13 cellular contexts compared by ENCODE assay signal in the genomic region with DNA sequence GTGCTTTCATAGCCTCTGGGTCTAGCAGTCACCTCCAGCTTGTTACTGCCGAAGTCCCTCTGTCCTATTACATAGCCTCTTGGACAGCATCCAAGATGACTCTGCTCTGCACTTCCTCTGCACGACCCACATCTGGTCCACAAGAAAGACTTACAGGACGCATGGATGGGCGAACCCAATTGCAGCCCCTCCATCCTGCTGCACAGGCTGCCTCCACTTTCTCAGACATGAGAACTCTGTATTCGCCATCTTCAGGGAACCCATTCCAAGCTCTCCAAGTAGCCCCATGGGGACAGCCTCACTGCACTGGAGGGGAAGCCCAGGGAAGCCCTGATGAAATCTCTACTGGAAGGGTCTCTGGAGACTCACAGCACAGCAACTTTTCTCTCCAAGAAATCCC.
A peak's percentile ranks its signal among the peaks of the same experiment; 100 is the strongest.
DNase-seq lines count a peak whose midpoint lies in the region; ATAC-seq, FAIRE-seq and TF ChIP-seq lines count a peak whose summit lies in the region.
"Had no signal": no experiment of that assay in that cellular context is flagged by ENCODE, and none has a peak within 500 bp of the region (broad histone marks: within the 10 kb centered on the region; RNA-seq: fewer than 3 reads in every experiment).

No MANE protein-coding gene starts in this region.

- POLR2A ChIA-PET in T-cell (lab: Charles Lee), result no interaction called here

- H3K4me1 ChIP-seq in astrocyte (ENCODE audit: insufficient read depth, low read length) (peaks cover 27% of the 10 kb centered on the region), smooth muscle cell (ENCODE audit: low read depth) (peaks cover 4% of the 10 kb centered on the region)

- no peak overlapping the region for H3K9ac ChIP-seq in astrocyte (ENCODE audit: low read length)
- H3K9ac ChIP-seq in smooth muscle cell (ENCODE audit: low read depth), result no peak overlapping the region
- H3K9ac ChIP-seq: KMS-11 had no signal

- FAIRE-seq in astrocyte (lab: Jason Lieb, UNC) (peak; percentile 9), GM12892 (lab: Jason Lieb, UNC) (no peak)

- H3K27ac ChIP-seq in astrocyte (ENCODE audit: low read depth, low read length) (no peak overlapping the region), smooth muscle cell (ENCODE audit: low read depth) (peak overlapping the region; percentile 54)
- H3K27ac ChIP-seq: KMS-11 had no signal

- H3K27ac Mint-ChIP-seq in astrocyte (ENCODE audit: unreplicated experiment) (no peak overlapping the region), T-cell (no peak overlapping the region)

- no peaks in the 10 kb centered on the region for H3K9me3 ChIP-seq in astrocyte (ENCODE audit: insufficient read depth, low read depth, low read length)
- H3K9me3 ChIP-seq in smooth muscle cell (replicated peaks; ENCODE audit: low read depth), result no peaks in the 10 kb centered on the region

- peaks cover 3% of the 10 kb centered on the region for H3K9me3 Mint-ChIP-seq in astrocyte (ENCODE audit: unreplicated experiment)
- H3K9me3 Mint-ChIP-seq in T-cell, result no peaks in the 10 kb centered on the region

- no peaks in the 10 kb centered on the region for H3K36me3 ChIP-seq in astrocyte (ENCODE audit: insufficient read depth, low read length)
- H3K36me3 ChIP-seq in smooth muscle cell (ENCODE audit: low read depth), result no peaks in the 10 kb centered on the region

- TF ChIP-seq POLR2A in GM12892 (IDR thresholded peaks at IDR 0.05; ENCODE audit: low read depth, low read length), result no peak

- ATAC-seq in left cardiac atrium (peak; percentile 71 to 73), T-cell (replicated peaks in 1 of 4) (no peak)

- H3K79me2 ChIP-seq in astrocyte (ENCODE audit: insufficient read depth, low read length) (no peaks in the 10 kb centered on the region), smooth muscle cell (ENCODE audit: low read depth) (no peaks in the 10 kb centered on the region)

- TF ChIP-seq CTCF in astrocyte (IDR thresholded peaks at IDR 0.05; ENCODE audit: insufficient read depth, low read depth, low read length) (no peak), smooth muscle cell (IDR thresholded peaks at IDR 0.05; ENCODE audit: borderline replicate concordance, insufficient read depth, poor library complexity, severe bottlenecking) (no peak)

- peaks cover 10% of the 10 kb centered on the region for H3K4me1 Mint-ChIP-seq in astrocyte (ENCODE audit: low read depth, unreplicated experiment)
- H3K4me1 Mint-ChIP-seq in T-cell, result no peaks in the 10 kb centered on the region

- H3K4me3 Mint-ChIP-seq in astrocyte (ENCODE audit: unreplicated experiment), result no peak overlapping the region
- no peak overlapping the region for H3K4me3 Mint-ChIP-seq in T-cell

- in situ Hi-C loops in KBM-7 (cut with MboI; ENCODE audit: low pct_unique_long_range_greater_than_20kb, low sequenced_read_pairs), result no loop called here

- H2AFZ ChIP-seq in astrocyte (ENCODE audit: low read depth, low read length), result no peak overlapping the region
- no peak overlapping the region for H2AFZ ChIP-seq in smooth muscle cell (ENCODE audit: low read depth)

- H3K4me2 ChIP-seq in astrocyte (ENCODE audit: low read length) (peak overlapping the region; percentile 42), smooth muscle cell (peak overlapping the region; percentile 0)
- H3K4me2 ChIP-seq: KMS-11 had no signal

- H3K36me3 Mint-ChIP-seq in astrocyte (ENCODE audit: low read depth, unreplicated experiment), result peaks cover 12% of the 10 kb centered on the region
- no peaks in the 10 kb centered on the region for H3K36me3 Mint-ChIP-seq in T-cell

- no peaks in the 10 kb centered on the region for H4K20me1 ChIP-seq in astrocyte (ENCODE audit: insufficient read depth, low read length)
- no peaks in the 10 kb centered on the region for H4K20me1 ChIP-seq in smooth muscle cell (ENCODE audit: low read depth)

- WGBS in smooth muscle cell (ENCODE audit: low lambda C conversion rate), result 56% methylated on average over 5 of the region's 5 CpGs

- CTCF ChIA-PET in T-cell (lab: Charles Lee), result no interaction called here

- intact Hi-C loops in left cardiac atrium (cut with DNase I), result no loop called here

- H3K27me3 Mint-ChIP-seq in astrocyte (ENCODE audit: low read depth, unreplicated experiment) (no peaks in the 10 kb centered on the region), T-cell (peaks cover 0 to 7% of the 10 kb centered on the region in 2 donors)

- peaks cover 13% of the 10 kb centered on the region for H3F3A ChIP-seq in smooth muscle cell (ENCODE audit: low read depth)

- DNase-seq in KBM-7, result peak; percentile 7
- peak; percentile 64 for DNase-seq in astrocyte (ENCODE audit: low read depth)
- DNase-seq in left cardiac atrium, result no peak
- DNase-seq in smooth muscle cell (lab: John Stamatoyannopoulos, UW; ENCODE audit: unreplicated experiment), result no peak
- no peak for DNase-seq in T-cell
- DNase-seq in GM12892 (ENCODE audit: insufficient read length), result no peak
- no peak for DNase-seq in HPDE6-E6E7 (ENCODE audit: extremely low spot score)
- DNase-seq: activated CD4-positive, CD25-positive, alpha-beta regulatory T cell treated with anti-CD3 and anti-CD28 coated beads, Interleukin-2, amount 50 U/mL, for 72 hours; activated effector memory CD4-positive, alpha-beta T cell treated with anti-CD3 and anti-CD28 coated beads, Interleukin-2, amount 50 U/mL, for 16 hours; NCI-H345; SHP77 had no signal

- H3K27me3 ChIP-seq in astrocyte (ENCODE audit: insufficient read depth, low read length) (no peaks in the 10 kb centered on the region), smooth muscle cell (ENCODE audit: low read depth) (no peaks in the 10 kb centered on the region)

- H3K4me3 ChIP-seq in astrocyte (ENCODE audit: insufficient read depth, low read depth, low read length) (no peak overlapping the region), smooth muscle cell (no peak overlapping the region)
- H3K4me3 ChIP-seq: skin epidermis had no signal

Comparison
In these comparisons a context has a peak if more than half of its experiments do, and no peak if none do; other contexts are left out.
1. DNase-seq: peak in KBM-7 (single experiment) and astrocyte (single experiment); none in left cardiac atrium (single experiment), smooth muscle cell (single experiment), T-cell (0 of 34), GM12892 (single experiment) and HPDE6-E6E7 (single experiment).
2. ATAC-seq: peak in left cardiac atrium (2 of 2); none in T-cell (0 of 4).